Comparison of ENCODE assay signal across 12 cellular contexts in genomic region chr4:23835814-23836478, GRCh38. TPM values are rescaled to one million over a fixed set of nuclear protein-coding genes. Genes with fewer than 3 reads are reported as not detected.
DNase-seq lines count a peak whose midpoint lies in the region; ATAC-seq and TF ChIP-seq lines count a peak whose summit lies in the region.
"Had no signal": no experiment of that assay in that cellular context is flagged by ENCODE, and none has a peak within 500 bp of the region (broad histone marks: within the 10 kb centered on the region; RNA-seq: fewer than 3 reads in every experiment).

No MANE protein-coding gene starts in this region.

- no peaks in the 10 kb centered on the region for H3K36me3 Mint-ChIP-seq in nephron progenitor cell (ENCODE audit: low read depth)

- no peaks in the 10 kb centered on the region for H3K27me3 Mint-ChIP-seq in nephron progenitor cell (ENCODE audit: low read depth, poor library complexity)

- no peak for TF ChIP-seq POLR2A in heart left ventricle (IDR thresholded peaks at IDR 0.05)

- intact Hi-C loops in heart left ventricle (cut with DNase I) (no loop called here), cardiac septum (cut with DNase I) (no loop called here), posterior cingulate gyrus (cut with DNase I) (no loop called here)

- 53 to 63% (median 59%) methylated on average over 8 of the region's 8 CpGs for WGBS in heart left ventricle, 4 donors

- H3K4me1 ChIP-seq in heart left ventricle = peaks cover 0 to 32% (median 1%) of the 10 kb centered on the region in 12 donors
- H3K4me1 ChIP-seq: A549 had no signal

- DNase-seq in heart left ventricle = no peak
- no peak for DNase-seq in cardiac septum (ENCODE audit: low spot score)
- DNase-seq in NCI-H774 (lab: John Stamatoyannopoulos, UW) = peak; percentile 27
- no peak for DNase-seq in nephron progenitor cell
- no peak for DNase-seq in posterior cingulate gyrus
- no peak for DNase-seq in activated CD8-positive, alpha-beta memory T cell treated with anti-CD3 and anti-CD28 coated beads for 24 hours
- DNase-seq: NCI-H1105 treated with DMSO at 0.1 percent for 48 hours, NCI-H2029 treated with DMSO at 0.1 percent for 48 hours, NCI-H2171 treated with DMSO at 0.1 percent for 48 hours had no signal

- H3K9me3 ChIP-seq in heart left ventricle = no peaks in the 10 kb centered on the region
- H3K9me3 ChIP-seq: A549 had no signal

- no peaks in the 10 kb centered on the region for H3K27me3 ChIP-seq in heart left ventricle
- H3K27me3 ChIP-seq: BLaER1 treated with 17β-estradiol and CSF1 and Interleukin-3, amounts not matched to agents 10 nM and 100 nM had no signal

- TF ChIP-seq CTCF in heart left ventricle (IDR thresholded peaks at IDR 0.05) (no peak), nephron progenitor cell (IDR thresholded peaks at IDR 0.05) (no peak)

- ATAC-seq in heart left ventricle (peak; percentile 12 to 56 (median 34)), GM18909 (IDR thresholded peaks at IDR 0.05; ENCODE audit: poor library complexity, unreplicated experiment) (no peak)
- ATAC-seq: A549 had no signal

- H3K4me3 Mint-ChIP-seq in nephron progenitor cell = no peak overlapping the region

- H3K9me3 Mint-ChIP-seq in nephron progenitor cell = peaks cover 6% of the 10 kb centered on the region

- peaks cover 0 to 7% (median 0%) of the 10 kb centered on the region in 9 donors for H3K36me3 ChIP-seq in heart left ventricle
- H3K36me3 ChIP-seq: BLaER1 treated with 17β-estradiol and CSF1 and Interleukin-3, amounts not matched to agents 10 nM and 100 nM had no signal

- no peak overlapping the region for H3K4me3 ChIP-seq in heart left ventricle
- H3K4me3 ChIP-seq: A549; BLaER1 treated with 17β-estradiol and CSF1 and Interleukin-3, amounts not matched to agents 10 nM and 100 nM had no signal

- peak overlapping the region; percentile 85 for H3K27ac Mint-ChIP-seq in nephron progenitor cell

- H3K27ac ChIP-seq in heart left ventricle = peak overlapping the region in 8 of 12 donors; percentile 2 to 63 (median 36)
- H3K27ac ChIP-seq: A549; BLaER1 treated with 17β-estradiol and CSF1 and Interleukin-3, amounts not matched to agents 10 nM and 100 nM had no signal

- H3K4me1 Mint-ChIP-seq in nephron progenitor cell = peaks cover 22% of the 10 kb centered on the region

RNA-seq across cellular contexts. Expression of gene PPARGC1A, which starts 53.9 kb away (rescaled TPM):
- total RNA-seq in heart left ventricle (100 to 1,000 TPM in 1 of 9 donors, 10 to 100 TPM in 8; 47.2 to 103 (median 84.4) TPM), cardiac septum (99.6 TPM)
- 10 to 100 TPM; 25.4 to 25.6 TPM for polyA plus RNA-seq in heart left ventricle
